In genomic region chr4:166594326-166594946, GRCh38 we compare ENCODE assay signal across 8 cellular contexts.
DNase-seq lines count a peak whose midpoint lies in the region; ATAC-seq, FAIRE-seq and TF ChIP-seq lines count a peak whose summit lies in the region.

No MANE protein-coding gene starts in this region.

- no peaks in the 10 kb centered on the region for H3K36me3 Mint-ChIP-seq in WTC11

- no peak overlapping the region for H3K27ac Mint-ChIP-seq in WTC11
- H3K27ac Mint-ChIP-seq in stimulated activated naive CD8-positive, alpha-beta T cell treated with anti-CD3 and anti-CD28 coated beads, Interleukin-15, amount 100 ng/mL, for 72 hours = no peak overlapping the region

- no peaks in the 10 kb centered on the region for H3K9me3 Mint-ChIP-seq in WTC11
- no peaks in the 10 kb centered on the region for H3K9me3 Mint-ChIP-seq in stimulated activated naive CD8-positive, alpha-beta T cell treated with anti-CD3 and anti-CD28 coated beads, Interleukin-15, amount 100 ng/mL, for 72 hours

- no peak for TF ChIP-seq POLR2A in H54 (IDR thresholded peaks at IDR 0.05; ENCODE audit: low read depth, low read length)

- peaks cover 11% of the 10 kb centered on the region for H3K4me1 Mint-ChIP-seq in WTC11
- H3K4me1 Mint-ChIP-seq in stimulated activated naive CD8-positive, alpha-beta T cell treated with anti-CD3 and anti-CD28 coated beads, Interleukin-15, amount 100 ng/mL, for 72 hours = no peaks in the 10 kb centered on the region

- CTCF ChIA-PET in WTC11 (lab: Charles Lee) = interaction anchor here (0.6 to 3.6 kb wide), 25 partner anchors 8 to 1101 kb away, joined by 3 to 36 read pairs (median 4); no protein-coding TSS in a partner anchor

- peak; percentile 3 for DNase-seq in H54 (ENCODE audit: insufficient read length, low spot score)
- DNase-seq in NAMALWA (ENCODE audit: low spot score) = peak; percentile 44
- DNase-seq in WTC11 (ENCODE audit: low spot score) = peak; percentile 70
- DNase-seq in kidney glomerular epithelial cell (lab: John Stamatoyannopoulos, UW) = peak; percentile 57
- DNase-seq in stimulated activated naive CD8-positive, alpha-beta T cell treated with anti-CD3 and anti-CD28 coated beads, Interleukin-15, Interleukin-2, amounts not matched to agents 100 U/mL and 50 U/mL, for 24 hours = no peak
- no peak for DNase-seq in NOMO-1 treated with DMSO at 0.1 percent for 48 hours (lab: John Stamatoyannopoulos, UW; ENCODE audit: unreplicated experiment)
- DNase-seq in stimulated activated naive CD8-positive, alpha-beta T cell treated with anti-CD3 and anti-CD28 coated beads, Interleukin-15, amount 100 ng/mL, for 72 hours = no peak

- no peaks in the 10 kb centered on the region for H3K27me3 Mint-ChIP-seq in WTC11 (ENCODE audit: low read depth)
- H3K27me3 Mint-ChIP-seq in stimulated activated naive CD8-positive, alpha-beta T cell treated with anti-CD3 and anti-CD28 coated beads, Interleukin-15, amount 100 ng/mL, for 72 hours = no peaks in the 10 kb centered on the region

- POLR2A ChIA-PET in WTC11 (lab: Charles Lee) = no interaction called here

- peak; percentile 15 for FAIRE-seq in H54 (lab: Jason Lieb, UNC)

- no peak overlapping the region for H3K4me3 Mint-ChIP-seq in WTC11
- no peak overlapping the region for H3K4me3 Mint-ChIP-seq in stimulated activated naive CD8-positive, alpha-beta T cell treated with anti-CD3 and anti-CD28 coated beads, Interleukin-15, amount 100 ng/mL, for 72 hours

- TF ChIP-seq CTCF in GM12872 (IDR thresholded peaks at IDR 0.05; ENCODE audit: insufficient read depth, low read depth, low read length) (peak; percentile 65), WTC11 (IDR thresholded peaks at IDR 0.05) (peak; percentile 61; the same call in 1 of the 2 replicates)

- ATAC-seq in WTC11 = peak; percentile 100
- ATAC-seq in stimulated activated naive CD8-positive, alpha-beta T cell treated with anti-CD3 and anti-CD28 coated beads, Interleukin-15, Interleukin-2, amounts not matched to agents 100 U/mL and 50 U/mL, for 24 hours = no peak
- no peak for ATAC-seq in stimulated activated naive CD8-positive, alpha-beta T cell treated with anti-CD3 and anti-CD28 coated beads, Interleukin-15, amount 100 ng/mL, for 72 hours

TF ChIP-seq in WTC11, 78 proteins besides CTCF, POLR2A, EP300 and RAD21:
- TF ChIP-seq NR3C1 (CRISPR knock-in tag; conservative IDR thresholded peaks at IDR 0.05; ENCODE audit: low read depth) = no peak
- TF ChIP-seq NFE2L1 (CRISPR knock-in tag; IDR thresholded peaks at IDR 0.05) = no peak
- TF ChIP-seq, protein P1, sequence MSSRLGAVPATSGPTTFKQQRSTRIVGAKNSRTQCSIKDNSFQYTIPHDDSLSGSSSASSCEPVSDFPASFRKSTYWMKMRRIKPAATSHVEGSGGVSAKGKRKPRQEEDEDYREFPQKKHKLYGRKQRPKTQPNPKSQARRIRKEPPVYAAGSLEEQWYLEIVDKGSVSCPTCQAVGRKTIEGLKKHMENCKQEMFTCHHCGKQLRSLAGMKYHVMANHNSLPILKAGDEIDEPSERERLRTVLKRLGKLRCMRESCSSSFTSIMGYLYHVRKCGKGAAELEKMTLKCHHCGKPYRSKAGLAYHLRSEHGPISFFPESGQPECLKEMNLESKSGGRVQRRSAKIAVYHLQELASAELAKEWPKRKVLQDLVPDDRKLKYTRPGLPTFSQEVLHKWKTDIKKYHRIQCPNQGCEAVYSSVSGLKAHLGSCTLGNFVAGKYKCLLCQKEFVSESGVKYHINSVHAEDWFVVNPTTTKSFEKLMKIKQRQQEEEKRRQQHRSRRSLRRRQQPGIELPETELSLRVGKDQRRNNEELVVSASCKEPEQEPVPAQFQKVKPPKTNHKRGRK (CRISPR knock-in tag; IDR thresholded peaks at IDR 0.05; ENCODE audit: borderline replicate concordance) = no peak
- no peak for TF ChIP-seq TP53 (CRISPR knock-in tag; IDR thresholded peaks at IDR 0.05)
- no peak for TF ChIP-seq ZNF425 (CRISPR knock-in tag; conservative IDR thresholded peaks at IDR 0.05)
- no peak for TF ChIP-seq ZNF138 (CRISPR knock-in tag; conservative IDR thresholded peaks at IDR 0.05)
- TF ChIP-seq USF1 (CRISPR knock-in tag; IDR thresholded peaks at IDR 0.05) = no peak
- TF ChIP-seq GRHL2 (CRISPR knock-in tag; IDR thresholded peaks at IDR 0.05; ENCODE audit: insufficient replicate concordance, severe bottlenecking) = no peak
- no peak for TF ChIP-seq SOX15 (CRISPR knock-in tag; IDR thresholded peaks at IDR 0.05)
- no peak for TF ChIP-seq AFF4 (CRISPR knock-in tag; IDR thresholded peaks at IDR 0.05; ENCODE audit: borderline replicate concordance)
- no peak for TF ChIP-seq MAX (CRISPR knock-in tag; IDR thresholded peaks at IDR 0.05)
- no peak for TF ChIP-seq MXD4 (CRISPR knock-in tag; IDR thresholded peaks at IDR 0.05; ENCODE audit: borderline replicate concordance)
- TF ChIP-seq ZNF263 (CRISPR knock-in tag; IDR thresholded peaks at IDR 0.05; ENCODE audit: low read depth) = no peak
- TF ChIP-seq GABPB1 (CRISPR knock-in tag; IDR thresholded peaks at IDR 0.05) = no peak
- no peak for TF ChIP-seq RORB (CRISPR knock-in tag; IDR thresholded peaks at IDR 0.05)

Comparison
In these comparisons a context has a peak if more than half of its experiments do, and no peak if none do; other contexts are left out.
1. DNase-seq: peak in H54 (single experiment), NAMALWA (single experiment), WTC11 (single experiment) and kidney glomerular epithelial cell (single experiment); none in stimulated activated naive CD8-positive, alpha-beta T cell treated with anti-CD3 and anti-CD28 coated beads, Interleukin-15, Interleukin-2, amounts not matched to agents 100 U/mL and 50 U/mL, for 24 hours (single experiment), NOMO-1 treated with DMSO at 0.1 percent for 48 hours (single experiment) and stimulated activated naive CD8-positive, alpha-beta T cell treated with anti-CD3 and anti-CD28 coated beads, Interleukin-15, amount 100 ng/mL, for 72 hours (0 of 2).